Comparison of ENCODE assay signal across 21 cellular contexts in genomic region chr1:199727682-199728081, GRCh38.
DNase-seq lines count a peak whose midpoint lies in the region; ATAC-seq, FAIRE-seq and TF ChIP-seq lines count a peak whose summit lies in the region.
"Had no signal": no experiment of that assay in that cellular context is flagged by ENCODE, and none has a peak within 500 bp of the region (broad histone marks: within the 10 kb centered on the region; RNA-seq: fewer than 3 reads in every experiment).

No MANE protein-coding gene starts in this region.

- H4K20me1 ChIP-seq in K562 (replicated peaks; ENCODE audit: control insufficient read depth, insufficient read depth, low read length) = no peaks in the 10 kb centered on the region
- H4K20me1 ChIP-seq: BLaER1 treated with 17β-estradiol and CSF1 and Interleukin-3, amounts not matched to agents 10 nM and 100 nM had no signal

- H3K4me3 ChIP-seq in K562 (no peak overlapping the region), kidney (ENCODE audit: low read length in 2 of 2) (no peak overlapping the region), lower leg skin (ENCODE audit: low read depth, poor library complexity, severe bottlenecking) (no peak overlapping the region)
- H3K4me3 ChIP-seq: A549; BLaER1 treated with 17β-estradiol and CSF1 and Interleukin-3, amounts not matched to agents 10 nM and 100 nM had no signal

- intact Hi-C loops in K562 (cut with micrococcal nuclease) = no loop called here
- intact Hi-C loops in kidney (cut with DNase I) = no loop called here
- intact Hi-C loops in lower leg skin (cut with DNase I; ENCODE audit: low total_unique reads) = no loop called here

- DNase-seq in T-helper 17 cell (no peak), K562 (ENCODE audit: extremely low read depth in 1 of 4, low spot score in 3 of 4) (no peak), kidney (no peak), lower leg skin (ENCODE audit: low spot score in 2 of 2) (no peak)
- no peak for DNase-seq in activated CD4-positive, alpha-beta T cell treated with anti-CD3 and anti-CD28 coated beads for 4 hours
- DNase-seq: AML-193; Caco-2; Calu3; CD4-positive, alpha-beta T cell; CD8-positive, alpha-beta T cell; DMS79 treated with DMSO at 0.1 percent for 48 hours; GF-D8 had no signal

- H3K4me1 ChIP-seq in K562 (replicated peaks in 1 of 2; ENCODE audit: control insufficient read depth in 2 of 2, insufficient read depth in 2 of 2, low read length in 2 of 2) (no peaks in the 10 kb centered on the region), kidney (ENCODE audit: control insufficient read depth in 1 of 2, insufficient read depth in 1 of 2, low read depth in 1 of 2, low read length in 2 of 2) (no peaks in the 10 kb centered on the region)
- H3K4me1 ChIP-seq: BLaER1 treated with 17β-estradiol and CSF1 and Interleukin-3, amounts not matched to agents 10 nM and 100 nM had no signal

- H3K36me3 ChIP-seq in K562 (ENCODE audit: control insufficient read depth, insufficient read depth, low read length) (no peaks in the 10 kb centered on the region), kidney (ENCODE audit: control insufficient read depth in 1 of 2, insufficient read depth in 2 of 2, low read length in 2 of 2) (no peaks in the 10 kb centered on the region)
- H3K36me3 ChIP-seq: BLaER1 treated with 17β-estradiol and CSF1 and Interleukin-3, amounts not matched to agents 10 nM and 100 nM had no signal

- POLR2A ChIA-PET in K562 (lab: Yijun Ruan, JAX) = no interaction called here

- no peak for TF ChIP-seq RAD21 in K562 (CRISPR knock-in tag; conservative IDR thresholded peaks at IDR 0.05 in 1 of 2, IDR thresholded peaks at IDR 0.05 in 1 of 2)

- no peaks in the 10 kb centered on the region for H3K36me3 Mint-ChIP-seq in T-helper 17 cell (ENCODE audit: low read depth)
- H3K36me3 Mint-ChIP-seq: CD8-positive, alpha-beta T cell had no signal

- no TSS peak for BruUV-seq in K562 (replicated peaks; lab: Mats Ljungman, UMichigan)

- 0% methylated on average over 2 of the region's 2 CpGs for WGBS in K562 (ENCODE audit: insufficient coverage, low coverage, missing lambda C conversion rate)
- WGBS in lower leg skin, 2 donors = 88 to 93% methylated on average over 2 of the region's 2 CpGs

- no peak overlapping the region for H3K9ac ChIP-seq in K562 (ENCODE audit: insufficient read depth in 1 of 2, low read depth in 2 of 2, low read length in 2 of 2)
- H3K9ac ChIP-seq in kidney (ENCODE audit: low read length in 2 of 2) = no peak overlapping the region
- H3K9ac ChIP-seq: BLaER1 treated with 17β-estradiol and CSF1 and Interleukin-3, amounts not matched to agents 10 nM and 100 nM had no signal

- H3K4me1 Mint-ChIP-seq in T-helper 17 cell = peaks cover 3% of the 10 kb centered on the region
- H3K4me1 Mint-ChIP-seq: B cell had no signal

- no peaks in the 10 kb centered on the region for H3K9me1 ChIP-seq in K562 (ENCODE audit: control insufficient read depth, insufficient read depth, low read length)

- in situ Hi-C loops in K562 (cut with MboI) = no loop called here

- H3K79me2 ChIP-seq in K562 (ENCODE audit: control insufficient read depth, insufficient read depth, low read length) = no peaks in the 10 kb centered on the region

- H3K4me2 ChIP-seq in K562 (ENCODE audit: insufficient read depth, low read length) = no peak overlapping the region
- H3K4me2 ChIP-seq: A549; BLaER1 treated with 17β-estradiol and CSF1 and Interleukin-3, amounts not matched to agents 10 nM and 100 nM had no signal

- TF ChIP-seq POLR2A in K562 (conservative IDR thresholded peaks at IDR 0.05) (no peak), lower leg skin (IDR thresholded peaks at IDR 0.05) (no peak)

- no peak for TF ChIP-seq CTCF in K562 (IDR thresholded peaks at IDR 0.05 in 2 of 3, conservative IDR thresholded peaks at IDR 0.05 in 1 of 3; ENCODE audit: insufficient read depth in 2 of 3, low read depth in 1 of 3, low read length in 3 of 3)
- no peak for TF ChIP-seq CTCF in kidney (IDR thresholded peaks at IDR 0.05; ENCODE audit: borderline replicate concordance, extremely low read depth, insufficient read depth)
- TF ChIP-seq CTCF in lower leg skin (IDR thresholded peaks at IDR 0.05) = no peak

- H3K27me3 ChIP-seq in K562 (ENCODE audit: control insufficient read depth in 2 of 2, insufficient read depth in 2 of 2, low read length in 2 of 2) = no peaks in the 10 kb centered on the region
- H3K27me3 ChIP-seq: BLaER1 treated with 17β-estradiol and CSF1 and Interleukin-3, amounts not matched to agents 10 nM and 100 nM had no signal

- no peaks in the 10 kb centered on the region for H3K9me3 ChIP-seq in T-helper 17 cell (ENCODE audit: control insufficient read depth, low read length, poor library complexity, severe bottlenecking)
- H3K9me3 ChIP-seq in K562 (replicated peaks; ENCODE audit: control insufficient read depth, insufficient read depth, low read depth, low read length) = no peaks in the 10 kb centered on the region; the same call in 1 of the 2 replicates
- no peaks in the 10 kb centered on the region for H3K9me3 ChIP-seq in kidney (ENCODE audit: control insufficient read depth in 1 of 2, low read length in 2 of 2)
- H3K9me3 ChIP-seq: A549; BLaER1 treated with 17β-estradiol and CSF1 and Interleukin-3, amounts not matched to agents 10 nM and 100 nM; Caco-2 had no signal

- H3K27me3 Mint-ChIP-seq in T-helper 17 cell = peaks cover 14% of the 10 kb centered on the region

- peak overlapping the region; percentile 28 for H3K4me3 Mint-ChIP-seq in T-helper 17 cell
- H3K4me3 Mint-ChIP-seq: B cell; CD4-positive, alpha-beta T cell; CD8-positive, alpha-beta T cell had no signal

- H3K27ac ChIP-seq in K562 (ENCODE audit: extremely low read depth, low read depth, low read length) (no peak overlapping the region), kidney (ENCODE audit: low read depth in 2 of 2, low read length in 2 of 2) (no peak overlapping the region)
- H3K27ac ChIP-seq: 22Rv1; A549; BLaER1 treated with 17β-estradiol and CSF1 and Interleukin-3, amounts not matched to agents 10 nM and 100 nM; C4-2B had no signal

- no peak for FAIRE-seq in K562 (lab: Jason Lieb, UNC)
- peak; percentile 23 for FAIRE-seq in kidney (lab: Jason Lieb, UNC)
- FAIRE-seq: A549, D721Med, G401.6, GM12891, GM19239 had no signal

- H2AFZ ChIP-seq in K562 (ENCODE audit: low read depth, low read length) = no peak overlapping the region

- H3K27ac Mint-ChIP-seq in T-helper 17 cell = no peak overlapping the region
- H3K27ac Mint-ChIP-seq: B cell; CD4-positive, alpha-beta T cell; CD8-positive, alpha-beta T cell had no signal

- TF ChIP-seq EP300 in K562 (IDR thresholded peaks at IDR 0.05; ENCODE audit: low read length) = no peak

- CTCF ChIA-PET in K562 (lab: Yijun Ruan, JAX; ENCODE audit: low intra/inter-chr PET ratio) = no interaction called here

- no peak for ATAC-seq in T-helper 17 cell
- ATAC-seq in K562 = no peak
- ATAC-seq: A549; CD8-positive, alpha-beta T cell had no signal

TF ChIP-seq in K562, 482 proteins besides CTCF, POLR2A, EP300 and RAD21:
- TF ChIP-seq CGGBP1 (CRISPR knock-in tag; IDR thresholded peaks at IDR 0.05) = no peak
- no peak for TF ChIP-seq ZFP1 (CRISPR knock-in tag; IDR thresholded peaks at IDR 0.05)
- no peak for TF ChIP-seq GMEB1 (CRISPR knock-in tag; IDR thresholded peaks at IDR 0.05)
- peak; percentile 57 for TF ChIP-seq DACH1 (IDR thresholded peaks at IDR 0.05; ENCODE audit: partially characterized antibody)
TF ChIP-seq in K562: peak in this region for 1.
